9 cellular contexts compared by ENCODE assay signal in genomic region chr17:181213-182163, GRCh38. TPM values are rescaled to one million over a fixed set of nuclear protein-coding genes. Genes with fewer than 3 reads are reported as not detected.
A peak's percentile ranks its signal among the peaks of the same experiment; 100 is the strongest.
DNase-seq lines count a peak whose midpoint lies in the region; ATAC-seq, FAIRE-seq and TF ChIP-seq lines count a peak whose summit lies in the region.
"Had no signal": no experiment of that assay in that cellular context is flagged by ENCODE, and none has a peak within 500 bp of the region (broad histone marks: within the 10 kb centered on the region; RNA-seq: fewer than 3 reads in every experiment).

Gene DOC2B, minus strand, starts transcription at chr17:181650. Its CDS starts 171 bp downstream, at chr17:181479.

- H2AFZ ChIP-seq in keratinocyte (ENCODE audit: control insufficient read depth, low read length) = peak within 1 kb of the TSS; percentile 4

- peak within 1 kb of the TSS; percentile 29 for H3K4me2 ChIP-seq in keratinocyte (ENCODE audit: control insufficient read depth, extremely low read depth, insufficient read depth, low read depth, low read length)

- H3K4me1 ChIP-seq in keratinocyte (ENCODE audit: control insufficient read depth, extremely low read depth, insufficient read depth, low read length) = peaks cover 3% of the 10 kb centered on the region

- H3K36me3 ChIP-seq in bronchial epithelial cell (ENCODE audit: control insufficient read depth, insufficient read depth, low read length) (no peaks in the 10 kb centered on the region), keratinocyte (ENCODE audit: control insufficient read depth in 2 of 2, extremely low read depth in 1 of 2, insufficient read depth in 2 of 2, low read length in 2 of 2) (no peaks in the 10 kb centered on the region)

- peak within 1 kb of the TSS; percentile 37 for H3K4me3 ChIP-seq in bronchial epithelial cell (ENCODE audit: low read depth, low read length)
- no peak within 1 kb of the TSS for H3K4me3 ChIP-seq in keratinocyte (ENCODE audit: control insufficient read depth in 2 of 3, extremely low read depth in 1 of 3, insufficient read depth in 2 of 3, low read depth in 1 of 3, low read length in 3 of 3)
- H3K4me3 ChIP-seq in skin epidermis = peak within 1 kb of the TSS; percentile 30 to 58 (median 38)

- H3K27me3 ChIP-seq in bronchial epithelial cell (ENCODE audit: control insufficient read depth, insufficient read depth, low read length) (peaks cover 7% of the 10 kb centered on the region), keratinocyte (ENCODE audit: control insufficient read depth, extremely low read depth, insufficient read depth, low read length) (peaks cover 68% of the 10 kb centered on the region)

- TF ChIP-seq CTCF in bronchial epithelial cell (IDR thresholded peaks at IDR 0.05; ENCODE audit: insufficient read depth, low read length, severe bottlenecking) = peak; percentile 12
- peak in 1 of 3 experiments; percentile 1 for TF ChIP-seq CTCF in keratinocyte (optimal IDR thresholded peaks at IDR 0.05 in 1 of 3, IDR thresholded peaks at IDR 0.05 in 1 of 3, conservative IDR thresholded peaks at IDR 0.05 in 1 of 3; ENCODE audit: extremely low read depth in 1 of 3, insufficient read depth in 2 of 3, low read length in 3 of 3)

- FAIRE-seq in bronchial epithelial cell (lab: Jason Lieb, UNC) (peak; percentile 40), keratinocyte (lab: Jason Lieb, UNC) (no peak)

- no peaks in the 10 kb centered on the region for H3K9me1 ChIP-seq in keratinocyte (ENCODE audit: control insufficient read depth, extremely low read depth, insufficient read depth, low read length)

- no peaks in the 10 kb centered on the region for H3K9me3 ChIP-seq in keratinocyte (ENCODE audit: control insufficient read depth, low read depth, low read length)

- H3K9ac ChIP-seq in keratinocyte (ENCODE audit: control insufficient read depth, extremely low read depth, insufficient read depth, low read length) = no peak within 1 kb of the TSS

- DNase-seq in stimulated activated CD4-positive, alpha-beta T cell treated with anti-CD3 and anti-CD28 coated beads, Interleukin-15, amount 100 ng/mL, for 24 hours = peak; percentile 44
- no peak for DNase-seq in stimulated activated CD4-positive, alpha-beta T cell treated with anti-CD3 and anti-CD28 coated beads, Interleukin-1b, Interleukin-23, amount 100 ng/mL, for 48 hours
- DNase-seq in bronchial epithelial cell (ENCODE audit: low read depth) (peak; percentile 27), keratinocyte (ENCODE audit: low read depth, low spot score) (no peak), NCI-H446 (lab: John Stamatoyannopoulos, UW) (no peak)
- DNase-seq in activated CD8-positive, alpha-beta memory T cell treated with anti-CD3 and anti-CD28 coated beads for 24 hours = no peak

- ATAC-seq in GM18519 (IDR thresholded peaks at IDR 0.05; ENCODE audit: low FRiP score, unreplicated experiment) = no peak

- H4K20me1 ChIP-seq in keratinocyte (ENCODE audit: control insufficient read depth, extremely low read depth, insufficient read depth, low read length) = peaks cover 2% of the 10 kb centered on the region

- H3K27ac ChIP-seq in keratinocyte (ENCODE audit: control insufficient read depth, insufficient read depth, low read length) (no peak within 1 kb of the TSS), skin epidermis (peak within 1 kb of the TSS in 14 of 21 experiments; percentile 29 to 82 (median 64))
- H3K27ac ChIP-seq: VCaP had no signal

- dilution Hi-C loops in keratinocyte (cut with MboI; ENCODE audit: extremely low pct_ligation_motif_present, low sequenced_read_pairs) = no loop called here

- H3K79me2 ChIP-seq in keratinocyte (ENCODE audit: control insufficient read depth, insufficient read depth, low read length) = no peaks in the 10 kb centered on the region

RNA-seq across cellular contexts. Expression of gene DOC2B, which starts in this region (rescaled TPM):
- total RNA-seq in bronchial epithelial cell = 0.26 and 2.7 TPM in 2 replicates
- not detected in 3 replicates for polyA plus RNA-seq in keratinocyte
- not detected for polyA plus RNA-seq in keratinocyte (2011; ENCODE audit: low read depth)
- polyA plus RNA-seq in keratinocyte (2011; cell fraction: cytosol; rRNA removed) = 0.01 TPM in 1 of 2 replicates, not detected in the other
- not detected in 2 replicates for polyA plus RNA-seq in keratinocyte (2011; cell fraction: nucleus; rRNA removed)
- not detected in 2 replicates for polyA plus RNA-seq in keratinocyte (2012; ENCODE audit: low replicate concordance)
- polyA minus RNA-seq in keratinocyte = not detected in 3 replicates
- polyA minus RNA-seq in keratinocyte (2011; cell fraction: cytosol; rRNA and poly(A)+ RNA removed) = not detected
- not detected in 2 replicates for polyA minus RNA-seq in keratinocyte (2011; cell fraction: nucleus; rRNA and poly(A)+ RNA removed)

Comparison
In these comparisons a context has a peak if more than half of its experiments do, and no peak if none do; other contexts are left out.
1. DNase-seq: peak in stimulated activated CD4-positive, alpha-beta T cell treated with anti-CD3 and anti-CD28 coated beads, Interleukin-15, amount 100 ng/mL, for 24 hours (single experiment) and bronchial epithelial cell (single experiment); none in stimulated activated CD4-positive, alpha-beta T cell treated with anti-CD3 and anti-CD28 coated beads, Interleukin-1b, Interleukin-23, amount 100 ng/mL, for 48 hours (single experiment), keratinocyte (single experiment), NCI-H446 (0 of 2) and activated CD8-positive, alpha-beta memory T cell treated with anti-CD3 and anti-CD28 coated beads for 24 hours (single experiment).
2. H3K4me3 ChIP-seq: peak in bronchial epithelial cell (single experiment) and skin epidermis (7 of 7); none in keratinocyte (0 of 3).